ENCODE assay signal across 8 cellular contexts in the genomic region with DNA sequence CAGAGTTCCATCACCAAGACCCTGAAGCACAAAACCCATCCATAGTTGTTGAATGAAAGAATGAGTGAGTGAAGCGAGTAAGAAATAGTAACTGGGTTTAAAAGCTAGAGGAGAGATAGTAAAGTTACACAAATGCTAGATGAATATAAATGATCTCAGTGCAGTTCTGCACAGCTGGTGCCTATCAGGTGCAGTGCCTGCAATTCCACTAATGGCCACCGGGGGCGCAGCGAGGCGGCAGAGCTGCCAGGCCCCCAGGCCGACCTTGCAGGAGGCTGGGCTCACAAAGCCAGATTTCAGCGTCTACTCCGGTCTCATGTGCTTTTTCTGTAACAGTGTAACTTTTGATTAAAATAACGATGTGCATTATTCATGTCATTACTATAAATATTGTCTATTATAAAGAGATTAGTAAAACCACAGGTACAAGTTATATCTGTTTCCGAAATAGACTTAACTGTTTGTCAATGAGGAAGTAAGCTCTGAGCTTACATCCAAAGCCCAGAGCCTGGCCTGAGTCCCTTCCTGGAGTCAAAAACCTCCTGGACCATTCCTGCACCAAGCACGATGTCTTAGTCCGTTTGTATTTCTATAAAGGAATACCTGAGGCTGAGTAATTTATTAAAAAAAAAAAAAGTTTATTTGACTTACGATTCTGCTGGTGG.
A peak's percentile ranks its signal among the peaks of the same experiment; 100 is the strongest.
DNase-seq lines count a peak whose midpoint lies in the region; ATAC-seq and TF ChIP-seq lines count a peak whose summit lies in the region.

No MANE protein-coding gene starts in this region.

- no peaks in the 10 kb centered on the region for H3K27me3 ChIP-seq in GM23338 (ENCODE audit: insufficient read depth)
- no peaks in the 10 kb centered on the region for H3K27me3 ChIP-seq in colonic mucosa
- no peaks in the 10 kb centered on the region for H3K27me3 ChIP-seq in lung (ENCODE audit: control insufficient read depth, insufficient read depth)

- DNase-seq in CMK (ENCODE audit: low read depth): peak; percentile 53
- DNase-seq in GM23338 (ENCODE audit: low spot score): peak; percentile 54
- peak; percentile 80 for DNase-seq in NCI-H2196 (lab: John Stamatoyannopoulos, UW; ENCODE audit: unreplicated experiment)
- peak; percentile 69 for DNase-seq in activated CD4-positive, alpha-beta T cell treated with anti-CD3 and anti-CD28 coated beads, Interleukin-2, amount 50 U/mL, for 1 hour
- DNase-seq in colonic mucosa: peak; percentile 78
- DNase-seq in lung (ENCODE audit: low spot score): peak; percentile 75
- peak; percentile 18 to 24 for DNase-seq in stimulated activated CD8-positive, alpha-beta memory T cell treated with anti-CD3 and anti-CD28 coated beads, Interleukin-15, amount 100 ng/mL, for 4 hours (ENCODE audit: low read depth in 2 of 2)

- intact Hi-C loops in colonic mucosa (cut with DNase I): loop anchor here (5.0 to 10.0 kb wide), 2 partner anchors 400 to 458 kb away; no protein-coding TSS in a partner anchor

- H3F3A ChIP-seq in GM23338 (replicated peaks; ENCODE audit: low read depth): no peaks in the 10 kb centered on the region

- peaks cover 5% of the 10 kb centered on the region; the same call in 1 of the 3 replicates for H3K9me3 Mint-ChIP-seq in GM23338

- H3K36me3 ChIP-seq in GM23338 (ENCODE audit: insufficient read depth) (no peaks in the 10 kb centered on the region; the same call in 1 of the 2 replicates), colonic mucosa (no peaks in the 10 kb centered on the region), lung (ENCODE audit: control insufficient read depth in 2 of 2, insufficient read depth in 2 of 2, low read length in 2 of 2) (no peaks in the 10 kb centered on the region)

- H3K4me3 ChIP-seq in GM23338 (no peak overlapping the region), colonic mucosa (no peak overlapping the region), lung (no peak overlapping the region)

- no peak overlapping the region for H3K4me2 ChIP-seq in GM23338

- peak; percentile 68 to 89 for TF ChIP-seq CTCF in GM23338 (conservative IDR thresholded peaks at IDR 0.05; ENCODE audit: low read depth in 2 of 2)
- peak; percentile 100 for TF ChIP-seq CTCF in colonic mucosa (IDR thresholded peaks at IDR 0.05)
- TF ChIP-seq CTCF in lung (IDR thresholded peaks at IDR 0.05; ENCODE audit: control extremely low read depth, extremely low read depth): peak; percentile 93

- H3K9me3 ChIP-seq in colonic mucosa (no peaks in the 10 kb centered on the region), lung (ENCODE audit: control insufficient read depth in 2 of 2, insufficient read depth in 1 of 2, low read length in 1 of 2) (peaks cover 0 to 2% of the 10 kb centered on the region in 2 donors)

- no peak overlapping the region for H2AFZ ChIP-seq in GM23338

- no peak overlapping the region for H3K9ac ChIP-seq in colonic mucosa (ENCODE audit: low read depth in 2 of 2, low read length in 2 of 2)

- H3K27me3 Mint-ChIP-seq in GM23338 (ENCODE audit: insufficient read depth, low read depth, poor library complexity): peaks cover 10% of the 10 kb centered on the region

- H3K27ac ChIP-seq in GM23338 (ENCODE audit: low read depth) (no peak overlapping the region), colonic mucosa (no peak overlapping the region), lung (ENCODE audit: low read depth in 1 of 2, low read length in 1 of 2) (no peak overlapping the region)

- no peaks in the 10 kb centered on the region for H3K79me2 ChIP-seq in GM23338 (replicated peaks; ENCODE audit: insufficient read depth)

- ATAC-seq in GM23338: peak; percentile 84
- no peak for ATAC-seq in lung (ENCODE audit: insufficient read depth, low FRiP score)
- ATAC-seq in GM21576 (IDR thresholded peaks at IDR 0.05; ENCODE audit: unreplicated experiment): no peak

- no peaks in the 10 kb centered on the region for H3K9me2 ChIP-seq in GM23338 (ENCODE audit: insufficient read depth)

- H3K4me1 ChIP-seq in GM23338 (ENCODE audit: insufficient read depth): no peaks in the 10 kb centered on the region
- H3K4me1 ChIP-seq in colonic mucosa: no peaks in the 10 kb centered on the region
- H3K4me1 ChIP-seq in lung (ENCODE audit: control insufficient read depth in 2 of 2, insufficient read depth in 2 of 2, low read length in 2 of 2): peaks cover 0 to 9% of the 10 kb centered on the region in 2 donors

- H3K4me1 Mint-ChIP-seq in GM23338: peaks cover 11% of the 10 kb centered on the region; the same call in 2 of the 3 replicates

- no peaks in the 10 kb centered on the region for H4K20me1 ChIP-seq in GM23338 (replicated peaks; ENCODE audit: insufficient read depth)

- H3K36me3 Mint-ChIP-seq in GM23338 (ENCODE audit: low read depth): no peaks in the 10 kb centered on the region

- no peak overlapping the region for H3K27ac Mint-ChIP-seq in GM23338

- H3K4me3 Mint-ChIP-seq in GM23338: no peak overlapping the region

- 17 to 22% methylated on average over 13 of the region's 13 CpGs for WGBS in lung, 2 donors

TF ChIP-seq in GM23338, 12 proteins besides CTCF, POLR2A, EP300 and RAD21 (continues in another document):
- TF ChIP-seq ZNF331 (CRISPR knock-in tag; IDR thresholded peaks at IDR 0.05; ENCODE audit: low read depth) (no peak), JUNB (IDR thresholded peaks at IDR 0.05; ENCODE audit: unreplicated experiment) (no peak), ZNF114 (CRISPR knock-in tag; IDR thresholded peaks at IDR 0.05) (no peak), NANOG (IDR thresholded peaks at IDR 0.05; ENCODE audit: borderline replicate concordance) (no peak), POLR2AphosphoS5 (IDR thresholded peaks at IDR 0.05; ENCODE audit: low read depth) (no peak), EZH2 (IDR thresholded peaks at IDR 0.05; ENCODE audit: low read depth, unreplicated experiment) (no peak), EZH2phosphoT487 (IDR thresholded peaks at IDR 0.05; ENCODE audit: unreplicated experiment) (no peak), CREB1 (CRISPR knock-in tag; IDR thresholded peaks at IDR 0.05; ENCODE audit: low read depth) (no peak)
- TF ChIP-seq, protein P1, sequence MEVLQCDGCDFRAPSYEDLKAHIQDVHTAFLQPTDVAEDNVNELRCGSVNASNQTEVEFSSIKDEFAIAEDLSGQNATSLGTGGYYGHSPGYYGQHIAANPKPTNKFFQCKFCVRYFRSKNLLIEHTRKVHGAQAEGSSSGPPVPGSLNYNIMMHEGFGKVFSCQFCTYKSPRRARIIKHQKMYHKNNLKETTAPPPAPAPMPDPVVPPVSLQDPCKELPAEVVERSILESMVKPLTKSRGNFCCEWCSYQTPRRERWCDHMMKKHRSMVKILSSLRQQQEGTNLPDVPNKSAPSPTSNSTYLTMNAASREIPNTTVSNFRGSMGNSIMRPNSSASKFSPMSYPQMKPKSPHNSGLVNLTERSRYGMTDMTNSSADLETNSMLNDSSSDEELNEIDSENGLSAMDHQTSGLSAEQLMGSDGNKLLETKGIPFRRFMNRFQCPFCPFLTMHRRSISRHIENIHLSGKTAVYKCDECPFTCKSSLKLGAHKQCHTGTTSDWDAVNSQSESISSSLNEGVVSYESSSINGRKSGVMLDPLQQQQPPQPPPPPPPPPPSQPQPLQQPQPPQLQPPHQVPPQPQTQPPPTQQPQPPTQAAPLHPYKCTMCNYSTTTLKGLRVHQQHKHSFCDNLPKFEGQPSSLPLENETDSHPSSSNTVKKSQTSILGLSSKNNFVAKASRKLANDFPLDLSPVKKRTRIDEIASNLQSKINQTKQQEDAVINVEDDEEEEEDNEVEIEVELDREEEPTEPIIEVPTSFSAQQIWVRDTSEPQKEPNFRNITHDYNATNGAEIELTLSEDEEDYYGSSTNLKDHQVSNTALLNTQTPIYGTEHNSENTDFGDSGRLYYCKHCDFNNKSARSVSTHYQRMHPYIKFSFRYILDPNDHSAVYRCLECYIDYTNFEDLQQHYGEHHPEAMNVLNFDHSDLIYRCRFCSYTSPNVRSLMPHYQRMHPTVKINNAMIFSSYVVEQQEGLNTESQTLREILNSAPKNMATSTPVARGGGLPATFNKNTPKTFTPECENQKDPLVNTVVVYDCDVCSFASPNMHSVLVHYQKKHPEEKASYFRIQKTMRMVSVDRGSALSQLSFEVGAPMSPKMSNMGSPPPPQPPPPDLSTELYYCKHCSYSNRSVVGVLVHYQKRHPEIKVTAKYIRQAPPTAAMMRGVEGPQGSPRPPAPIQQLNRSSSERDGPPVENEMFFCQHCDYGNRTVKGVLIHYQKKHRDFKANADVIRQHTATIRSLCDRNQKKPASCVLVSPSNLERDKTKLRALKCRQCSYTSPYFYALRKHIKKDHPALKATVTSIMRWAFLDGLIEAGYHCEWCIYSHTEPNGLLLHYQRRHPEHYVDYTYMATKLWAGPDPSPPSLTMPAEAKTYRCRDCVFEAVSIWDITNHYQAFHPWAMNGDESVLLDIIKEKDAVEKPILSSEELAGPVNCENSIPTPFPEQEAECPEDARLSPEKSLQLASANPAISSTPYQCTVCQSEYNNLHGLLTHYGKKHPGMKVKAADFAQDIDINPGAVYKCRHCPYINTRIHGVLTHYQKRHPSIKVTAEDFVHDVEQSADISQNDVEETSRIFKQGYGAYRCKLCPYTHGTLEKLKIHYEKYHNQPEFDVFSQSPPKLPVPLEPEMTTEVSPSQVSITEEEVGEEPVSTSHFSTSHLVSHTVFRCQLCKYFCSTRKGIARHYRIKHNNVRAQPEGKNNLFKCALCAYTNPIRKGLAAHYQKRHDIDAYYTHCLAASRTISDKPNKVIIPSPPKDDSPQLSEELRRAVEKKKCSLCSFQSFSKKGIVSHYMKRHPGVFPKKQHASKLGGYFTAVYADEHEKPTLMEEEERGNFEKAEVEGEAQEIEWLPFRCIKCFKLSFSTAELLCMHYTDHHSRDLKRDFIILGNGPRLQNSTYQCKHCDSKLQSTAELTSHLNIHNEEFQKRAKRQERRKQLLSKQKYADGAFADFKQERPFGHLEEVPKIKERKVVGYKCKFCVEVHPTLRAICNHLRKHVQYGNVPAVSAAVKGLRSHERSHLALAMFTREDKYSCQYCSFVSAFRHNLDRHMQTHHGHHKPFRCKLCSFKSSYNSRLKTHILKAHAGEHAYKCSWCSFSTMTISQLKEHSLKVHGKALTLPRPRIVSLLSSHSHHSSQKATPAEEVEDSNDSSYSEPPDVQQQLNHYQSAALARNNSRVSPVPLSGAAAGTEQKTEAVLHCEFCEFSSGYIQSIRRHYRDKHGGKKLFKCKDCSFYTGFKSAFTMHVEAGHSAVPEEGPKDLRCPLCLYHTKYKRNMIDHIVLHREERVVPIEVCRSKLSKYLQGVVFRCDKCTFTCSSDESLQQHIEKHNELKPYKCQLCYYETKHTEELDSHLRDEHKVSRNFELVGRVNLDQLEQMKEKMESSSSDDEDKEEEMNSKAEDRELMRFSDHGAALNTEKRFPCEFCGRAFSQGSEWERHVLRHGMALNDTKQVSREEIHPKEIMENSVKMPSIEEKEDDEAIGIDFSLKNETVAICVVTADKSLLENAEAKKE (CRISPR knock-in tag; IDR thresholded peaks at IDR 0.05): no peak

Comparison
In these comparisons a context has a peak if more than half of its experiments do, and no peak if none do; other contexts are left out.
1. DNase-seq: peak in every context shown above with its lines; median percentile 80 in NCI-H2196; 78 in colonic mucosa; 75 in lung; 69 in activated CD4-positive, alpha-beta T cell treated with anti-CD3 and anti-CD28 coated beads, Interleukin-2, amount 50 U/mL, for 1 hour; 54 in GM23338; 53 in CMK; 21 in stimulated activated CD8-positive, alpha-beta memory T cell treated with anti-CD3 and anti-CD28 coated beads, Interleukin-15, amount 100 ng/mL, for 4 hours.